26 cellular contexts compared by ENCODE assay signal in genomic region chr4:82484987-82485783, GRCh38. TPM values are rescaled to one million over a fixed set of nuclear protein-coding genes. Genes with fewer than 3 reads are reported as not detected.
DNase-seq lines count a peak whose midpoint lies in the region; ATAC-seq, FAIRE-seq and TF ChIP-seq lines count a peak whose summit lies in the region.
"Had no signal": no experiment of that assay in that cellular context is flagged by ENCODE, and none has a peak within 500 bp of the region (broad histone marks: within the 10 kb centered on the region; RNA-seq: fewer than 3 reads in every experiment).

No MANE protein-coding gene starts in this region.

- no peak for TF ChIP-seq CTCF in right atrium auricular region (IDR thresholded peaks at IDR 0.05)
- TF ChIP-seq CTCF in choroid plexus epithelial cell (conservative IDR thresholded peaks at IDR 0.05; ENCODE audit: low read depth, low read length), result no peak
- no peak for TF ChIP-seq CTCF in ascending aorta (IDR thresholded peaks at IDR 0.05)

- FAIRE-seq in GM12891 (lab: Jason Lieb, UNC), result no peak
- FAIRE-seq: A204.1, D721Med, GM12892, GM19239, H54 had no signal

- intact Hi-C loops in Right ventricle myocardium superior (cut with DNase I) (no loop called here), left ventricle myocardium superior (cut with micrococcal nuclease) (no loop called here), ascending aorta (cut with DNase I) (no loop called here)

- DNase-seq in Right ventricle myocardium superior (peak; percentile 48), right atrium auricular region (ENCODE audit: low spot score) (no peak), choroid plexus epithelial cell (ENCODE audit: low read depth) (peak; percentile 13), left ventricle myocardium superior (peak; percentile 47), GM12891 (ENCODE audit: insufficient read length, low spot score) (no peak), ascending aorta (ENCODE audit: low spot score in 2 of 2) (no peak), HT-29 (ENCODE audit: low spot score) (no peak)
- DNase-seq: CD4-positive, CD25-positive, alpha-beta regulatory T cell; GDM1; NCI-H1092; NCI-H1417 treated with DMSO at 0.1 percent for 48 hours; NCI-H1694 treated with DMSO at 0.1 percent for 48 hours; NCI-H2081; NCI-H226; NCI-H510A; NCI-H774; PC-3 had no signal

- no peaks in the 10 kb centered on the region for H3K9me3 ChIP-seq in right atrium auricular region
- no peaks in the 10 kb centered on the region for H3K9me3 ChIP-seq in ascending aorta
- H3K9me3 ChIP-seq: BLaER1, SJSA1 had no signal

- TF ChIP-seq POLR2A in GM12891 (IDR thresholded peaks at IDR 0.05; ENCODE audit: low read depth, low read length), result no peak

- H3K27ac ChIP-seq in right atrium auricular region (no peak overlapping the region), ascending aorta (no peak overlapping the region)
- H3K27ac ChIP-seq: BLaER1, HL-60, SJSA1 had no signal

- ATAC-seq in Right ventricle myocardium superior (ENCODE audit: poor library complexity) (peak; percentile 78), left ventricle myocardium superior (peak; percentile 89), GM21390 (IDR thresholded peaks at IDR 0.05; ENCODE audit: unreplicated experiment) (no peak)
- ATAC-seq: PC-3 had no signal

- no peak overlapping the region for H3K4me3 ChIP-seq in right atrium auricular region
- H3K4me3 ChIP-seq in choroid plexus epithelial cell (ENCODE audit: low read depth, low read length), result no peak overlapping the region
- no peak overlapping the region for H3K4me3 ChIP-seq in ascending aorta
- H3K4me3 ChIP-seq: BLaER1, SJSA1 had no signal

- H3K27me3 ChIP-seq in right atrium auricular region, result no peaks in the 10 kb centered on the region
- H3K27me3 ChIP-seq in ascending aorta, result no peaks in the 10 kb centered on the region
- H3K27me3 ChIP-seq: BLaER1, SJSA1 had no signal

- H3K4me1 ChIP-seq in right atrium auricular region (no peaks in the 10 kb centered on the region), ascending aorta (no peaks in the 10 kb centered on the region)
- H3K4me1 ChIP-seq: BLaER1, SJSA1 had no signal

- no peaks in the 10 kb centered on the region for H3K36me3 ChIP-seq in right atrium auricular region
- no peaks in the 10 kb centered on the region for H3K36me3 ChIP-seq in ascending aorta
- H3K36me3 ChIP-seq: SJSA1 had no signal

TF ChIP-seq in GM12891, 5 proteins besides CTCF, POLR2A, EP300 and RAD21:
- TF ChIP-seq POLR2AphosphoS5 (IDR thresholded peaks at IDR 0.05; ENCODE audit: low read depth, low read length) (no peak), SPI1 (IDR thresholded peaks at IDR 0.05; ENCODE audit: low read depth, low read length) (no peak), POU2F2 (IDR thresholded peaks at IDR 0.05; ENCODE audit: low read depth, low read length) (no peak), PAX5 (IDR thresholded peaks at IDR 0.05; ENCODE audit: insufficient read depth, low read length, severe bottlenecking) (no peak), TAF1 (IDR thresholded peaks at IDR 0.05; ENCODE audit: low read depth, low read length) (no peak)

RNA-seq across cellular contexts. Expression of gene ENOPH1, which starts 54.8 kb away (rescaled TPM):
- total RNA-seq in Right ventricle myocardium superior (12.8 TPM), right atrium auricular region (10 to 100 TPM; 15.0 to 16.6 TPM), left ventricle myocardium superior (14.5 TPM), ascending aorta (5.4 TPM)
- 27.0 TPM for polyA plus RNA-seq in GM12891 (2012; ENCODE audit: low read depth, missing spikeins)
- 67.9 and 74.9 TPM in 2 replicates for total RNA-seq in HT-29 (2014; rRNA removed; shearing (Covaris generic))

RNA-seq across cellular contexts. Expression of gene HNRNPDL, which starts 54.9 kb away (rescaled TPM):
- total RNA-seq in Right ventricle myocardium superior, result 104 TPM
- 10 to 100 TPM; 81.2 to 85.4 TPM for total RNA-seq in right atrium auricular region
- total RNA-seq in left ventricle myocardium superior, result 120 TPM
- polyA plus RNA-seq in GM12891 (2012; ENCODE audit: low read depth, missing spikeins), result 282 TPM
- 73.9 TPM for total RNA-seq in ascending aorta
- total RNA-seq in HT-29 (2014; rRNA removed; shearing (Covaris generic)), result 127 and 143 TPM in 2 replicates

Comparison
In these comparisons a context has a peak if more than half of its experiments do, and no peak if none do; other contexts are left out.
1. DNase-seq: peak in Right ventricle myocardium superior (single experiment), choroid plexus epithelial cell (single experiment) and left ventricle myocardium superior (single experiment); none in right atrium auricular region (single experiment), GM12891 (single experiment), ascending aorta (0 of 2) and HT-29 (single experiment).